13 cellular contexts compared by ENCODE assay signal in genomic region chr16:88993006-88993787, GRCh38. TPM values are rescaled to one million over a fixed set of nuclear protein-coding genes. Genes with fewer than 3 reads are reported as not detected.
A peak's percentile ranks its signal among the peaks of the same experiment; 100 is the strongest.
DNase-seq lines count a peak whose midpoint lies in the region; ATAC-seq, FAIRE-seq and TF ChIP-seq lines count a peak whose summit lies in the region.
"Had no signal": no experiment of that assay in that cellular context is flagged by ENCODE, and none has a peak within 500 bp of the region (broad histone marks: within the 10 kb centered on the region; RNA-seq: fewer than 3 reads in every experiment).

No MANE protein-coding gene starts in this region.

- peaks cover 6% of the 10 kb centered on the region for H3K4me1 Mint-ChIP-seq in activated naive CD4-positive, alpha-beta T cell treated with anti-CD3 and anti-CD28 coated beads for 36 hours (ENCODE audit: low read depth)
- H3K4me1 Mint-ChIP-seq in T-helper 17 cell, result no peaks in the 10 kb centered on the region
- H3K4me1 Mint-ChIP-seq: activated naive CD8-positive, alpha-beta T cell treated with anti-CD3 and anti-CD28 coated beads, Interleukin-2, amount 10 ng/mL, durations not matched to agents 7 days and 5 days had no signal

- H3K36me3 ChIP-seq in HEK293 (ENCODE audit: control insufficient read depth in 2 of 2, insufficient read depth in 1 of 2, low read length in 2 of 2), result no peaks in the 10 kb centered on the region
- no peaks in the 10 kb centered on the region for H3K36me3 ChIP-seq in esophagus squamous epithelium

- TF ChIP-seq CTCF in A549 (IDR thresholded peaks at IDR 0.05), result no peak
- no peak for TF ChIP-seq CTCF in HEK293 (tag by site-specific recombination; IDR thresholded peaks at IDR 0.05)
- TF ChIP-seq CTCF in esophagus squamous epithelium (IDR thresholded peaks at IDR 0.05), result no peak

- WGBS in A549 (ENCODE audit: missing lambda C conversion rate), result 55% methylated on average over 11 of the region's 14 CpGs
- 0 to 7% methylated on average over 4 to 11 of the region's 14 CpGs for WGBS in esophagus squamous epithelium, 2 donors

- TF ChIP-seq RAD21 in A549 (conservative IDR thresholded peaks at IDR 0.05 in 1 of 2, IDR thresholded peaks at IDR 0.05 in 1 of 2), result no peak

- no peak overlapping the region for H3K4me2 ChIP-seq in A549

- POLR2A ChIA-PET in A549 (lab: Yijun Ruan, JAX) (no interaction called here), HEK293 (lab: Yijun Ruan, JAX) (no interaction called here)

- H3K9me3 ChIP-seq in A549 (peaks cover 14% of the 10 kb centered on the region), HEK293 (ENCODE audit: control insufficient read depth, insufficient read depth, low read depth, low read length) (no peaks in the 10 kb centered on the region), esophagus squamous epithelium (peaks cover 0 to 14% (median 13%) of the 10 kb centered on the region in 3 donors), T-helper 17 cell (ENCODE audit: control insufficient read depth, low read length, poor library complexity, severe bottlenecking) (no peaks in the 10 kb centered on the region)

- intact Hi-C loops in esophagus squamous epithelium (cut with DNase I), result no loop called here
- intact Hi-C loops in posterior vena cava (cut with DNase I), result no loop called here
- intact Hi-C loops in activated naive CD4-positive, alpha-beta T cell treated with anti-CD3 and anti-CD28 coated beads for 36 hours (cut with micrococcal nuclease), result no loop called here

- no peaks in the 10 kb centered on the region for H3K27me3 Mint-ChIP-seq in activated naive CD4-positive, alpha-beta T cell treated with anti-CD3 and anti-CD28 coated beads for 36 hours (ENCODE audit: low read depth)
- peaks cover 12% of the 10 kb centered on the region for H3K27me3 Mint-ChIP-seq in T-helper 17 cell

- ATAC-seq in A549 (peak; percentile 7 to 21; a peak in 3 of 6 replicates), T-helper 17 cell (no peak)

- CTCF ChIA-PET in A549 (lab: Yijun Ruan, JAX), result no interaction called here
- CTCF ChIA-PET in HEK293 (lab: Yijun Ruan, JAX), result no interaction called here
- CTCF ChIA-PET in activated naive CD4-positive, alpha-beta T cell treated with anti-CD3 and anti-CD28 coated beads for 36 hours (lab: Charles Lee), result no interaction called here

- no peak overlapping the region for H3K4me3 Mint-ChIP-seq in activated naive CD4-positive, alpha-beta T cell treated with anti-CD3 and anti-CD28 coated beads for 36 hours
- no peak overlapping the region for H3K4me3 Mint-ChIP-seq in T-helper 17 cell
- H3K4me3 Mint-ChIP-seq: activated naive CD8-positive, alpha-beta T cell treated with anti-CD3 and anti-CD28 coated beads, Interleukin-2, amount 10 ng/mL, durations not matched to agents 7 days and 5 days had no signal

- H3K4me1 ChIP-seq in A549 (no peaks in the 10 kb centered on the region), HEK293 (ENCODE audit: control insufficient read depth, insufficient read depth, low read length) (no peaks in the 10 kb centered on the region), esophagus squamous epithelium (peaks cover 0 to 9% (median 0%) of the 10 kb centered on the region in 3 donors)

- no peak for FAIRE-seq in A549 (lab: Jason Lieb, UNC)

- TF ChIP-seq POLR2A in A549 (IDR thresholded peaks at IDR 0.05; ENCODE audit: low read length) (no peak), erythroblast (IDR thresholded peaks at IDR 0.05; ENCODE audit: low read length) (peak; percentile 59), esophagus squamous epithelium (IDR thresholded peaks at IDR 0.05) (no peak)

- H3K4me3 ChIP-seq in A549, result no peak overlapping the region
- no peak overlapping the region for H3K4me3 ChIP-seq in HEK293 (ENCODE audit: low read depth, low read length)
- H3K4me3 ChIP-seq in esophagus squamous epithelium, result no peak overlapping the region
- H3K4me3 ChIP-seq: coronary artery had no signal

- DNase-seq in A549 (ENCODE audit: low read depth in 1 of 2, low spot score in 1 of 2) (no peak), NOMO-1 treated with dmso at 0.1 percent for 144 hours (lab: John Stamatoyannopoulos, UW; ENCODE audit: unreplicated experiment) (peak; percentile 65), erythroblast (lab: John Stamatoyannopoulos, UW) (peak; percentile 77 to 80), esophagus squamous epithelium (lab: John Stamatoyannopoulos, UW) (no peak), posterior vena cava (ENCODE audit: low spot score) (no peak), T-helper 17 cell (no peak)
- DNase-seq in activated naive CD4-positive, alpha-beta T cell treated with anti-CD3 and anti-CD28 coated beads for 36 hours, result no peak
- DNase-seq: activated naive CD8-positive, alpha-beta T cell treated with anti-CD3 and anti-CD28 coated beads, Interleukin-2, amount 10 ng/mL, durations not matched to agents 7 days and 5 days; EL; NCI-H226; trophoblast cell had no signal

- no peak overlapping the region for H3K27ac Mint-ChIP-seq in activated naive CD4-positive, alpha-beta T cell treated with anti-CD3 and anti-CD28 coated beads for 36 hours
- H3K27ac Mint-ChIP-seq in T-helper 17 cell, result no peak overlapping the region
- H3K27ac Mint-ChIP-seq: activated naive CD8-positive, alpha-beta T cell treated with anti-CD3 and anti-CD28 coated beads, Interleukin-2, amount 10 ng/mL, durations not matched to agents 7 days and 5 days had no signal

- H3K9me3 Mint-ChIP-seq in activated naive CD4-positive, alpha-beta T cell treated with anti-CD3 and anti-CD28 coated beads for 36 hours, result peaks cover 12% of the 10 kb centered on the region

- H3K27me3 ChIP-seq in esophagus squamous epithelium, result peaks cover 0 to 100% (median 9%) of the 10 kb centered on the region in 4 donors

- no peak for TF ChIP-seq EP300 in A549 (IDR thresholded peaks at IDR 0.05)

- H3K36me3 Mint-ChIP-seq in activated naive CD4-positive, alpha-beta T cell treated with anti-CD3 and anti-CD28 coated beads for 36 hours (ENCODE audit: low read depth), result peaks cover 2% of the 10 kb centered on the region
- peaks cover 5% of the 10 kb centered on the region for H3K36me3 Mint-ChIP-seq in T-helper 17 cell (ENCODE audit: low read depth)

- H3K27ac ChIP-seq in A549 (no peak overlapping the region), HEK293 (ENCODE audit: extremely low read depth, low read depth, low read length) (no peak overlapping the region), esophagus squamous epithelium (peak overlapping the region in 2 of 4 donors; percentile 5 to 13)
- H3K27ac ChIP-seq: coronary artery had no signal

TF ChIP-seq in A549, 52 proteins besides CTCF, POLR2A, EP300 and RAD21 (continues in another document):
- TF ChIP-seq ESRRA (IDR thresholded peaks at IDR 0.05; ENCODE audit: borderline replicate concordance, low read length) (no peak), HES2 (IDR thresholded peaks at IDR 0.05) (no peak), MAFK (IDR thresholded peaks at IDR 0.05; ENCODE audit: partially characterized antibody) (no peak), HEYL (CRISPR knock-in tag; IDR thresholded peaks at IDR 0.05) (no peak), NR3C1 (IDR thresholded peaks at IDR 0.05) (no peak), SREBF2 (IDR thresholded peaks at IDR 0.05) (no peak)

TF ChIP-seq in HEK293, 187 proteins besides CTCF, POLR2A, EP300 and RAD21:
- peak; percentile 67 for TF ChIP-seq ZNF366 (tag by site-specific recombination; conservative IDR thresholded peaks at IDR 0.05)
- 0 out of 2 replicates have a peak, but pooled peaks have one; percentile 16 for TF ChIP-seq WT1 (tag by site-specific recombination; IDR thresholded peaks at IDR 0.05)
- TF ChIP-seq ZNF768 (tag by site-specific recombination; IDR thresholded peaks at IDR 0.05), result no peak
- peak; percentile 20; the same call in 1 of the 2 replicates for TF ChIP-seq ZIC2 (tag by site-specific recombination; IDR thresholded peaks at IDR 0.05)
- TF ChIP-seq ZNF398 (tag by site-specific recombination; IDR thresholded peaks at IDR 0.05), result peak; percentile 34; the same call in 1 of the 2 replicates
- no peak for TF ChIP-seq ZXDB (tag by site-specific recombination; IDR thresholded peaks at IDR 0.05)
- no peak for TF ChIP-seq ZNF626 (tag by site-specific recombination; IDR thresholded peaks at IDR 0.05)
- TF ChIP-seq ZNF433 (tag by site-specific recombination; IDR thresholded peaks at IDR 0.05; ENCODE audit: low read depth), result no peak
TF ChIP-seq in HEK293: peak in this region for 4.

RNA-seq across cellular contexts. Expression of gene CBFA2T3, which starts 16.2 kb away (rescaled TPM):
- polyA plus RNA-seq in A549 (2011; rRNA removed) (not detected in 2 replicates), A549 (2017; fragmentation: RNase III; extraction: RNeasy Plus Mini Kit Qiagen cat#74134 plus additional on column Dnase treatment) (0.05 to 0.34 TPM (median 0.08 TPM) in 3 replicates)
- polyA plus RNA-seq in A549 (2012; cell fraction: cytosol; rRNA removed), result 0.03 TPM in 2 replicates
- 0.12 and 0.22 TPM in 2 replicates for polyA plus RNA-seq in A549 (2012; cell fraction: nucleus; rRNA removed)
- polyA minus RNA-seq in A549 (2011; rRNA and poly(A)+ RNA removed), result not detected in 2 replicates
- total RNA-seq in esophagus squamous epithelium (1 to 10 TPM in 2 of 4 donors, under 1 TPM in 2; 0.18 to 2.7 (median 1.4) TPM), posterior vena cava (1 to 10 TPM; 4.7 to 5.1 TPM), T-helper 17 cell (1 to 10 TPM; 3.2 to 4.4 TPM)
- not detected for total RNA-seq in activated naive CD4-positive, alpha-beta T cell treated with anti-CD3 and anti-CD28 coated beads for 36 hours

Comparison
In these comparisons a context has a peak if more than half of its experiments do, and no peak if none do; other contexts are left out.
1. DNase-seq: peak in NOMO-1 treated with dmso at 0.1 percent for 144 hours (single experiment) and erythroblast (2 of 2); none in A549 (0 of 2), esophagus squamous epithelium (single experiment), posterior vena cava (single experiment), activated naive CD4-positive, alpha-beta T cell treated with anti-CD3 and anti-CD28 coated beads for 36 hours (single experiment) and T-helper 17 cell (0 of 3).